30 cellular contexts compared by ENCODE assay signal in the genomic region with DNA sequence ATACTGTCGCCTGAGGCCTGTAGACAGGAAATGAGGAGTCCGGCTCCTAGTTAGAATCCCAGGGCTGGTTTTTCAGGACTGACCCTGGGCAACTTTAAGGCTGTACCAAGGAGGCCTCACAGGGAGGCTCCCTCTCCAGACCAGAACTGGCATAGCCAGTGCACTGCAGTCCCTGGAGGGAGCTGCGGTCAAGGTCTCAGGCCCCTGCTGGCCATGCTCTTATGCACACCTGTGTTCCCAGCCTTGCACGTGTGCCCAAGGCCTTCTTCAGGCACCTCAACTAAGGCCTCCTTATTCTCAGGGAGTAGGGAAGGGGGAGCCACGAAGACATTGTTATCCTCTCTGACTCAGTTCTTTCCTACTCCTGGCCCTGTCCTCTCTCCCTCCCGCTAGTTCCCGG. TPM values are rescaled to one million over a fixed set of nuclear protein-coding genes. Genes with fewer than 3 reads are reported as not detected.
DNase-seq lines count a peak whose midpoint lies in the region; ATAC-seq, FAIRE-seq and TF ChIP-seq lines count a peak whose summit lies in the region.
"Had no signal": no experiment of that assay in that cellular context is flagged by ENCODE, and none has a peak within 500 bp of the region (broad histone marks: within the 10 kb centered on the region; RNA-seq: fewer than 3 reads in every experiment).

No MANE protein-coding gene starts in this region.

- H3K4me3 Mint-ChIP-seq in progenitor cell of endocrine pancreas (ENCODE audit: low read depth): no peak overlapping the region
- H3K4me3 Mint-ChIP-seq: activated naive CD8-positive, alpha-beta T cell treated with anti-CD3 and anti-CD28 coated beads for 36 hours; CD8-positive, alpha-beta memory T cell; neural progenitor cell; stimulated activated effector memory CD8-positive, alpha-beta T cell treated with anti-CD3 and anti-CD28 coated beads, Interleukin-12 subunit alpha, Interleukin-12 subunit beta, amount 100 ng/mL, for 72 hours had no signal

- TF ChIP-seq POLR2A in K562 (conservative IDR thresholded peaks at IDR 0.05): no peak

- no peak overlapping the region for H3K4me2 ChIP-seq in DND-41 (ENCODE audit: insufficient read depth, low read length)
- no peak overlapping the region for H3K4me2 ChIP-seq in K562 (ENCODE audit: insufficient read depth, low read length)
- H3K4me2 ChIP-seq in SK-N-SH: no peak overlapping the region
- H3K4me2 ChIP-seq: neural progenitor cell had no signal

- H3K27me3 Mint-ChIP-seq in progenitor cell of endocrine pancreas: no peaks in the 10 kb centered on the region
- H3K27me3 Mint-ChIP-seq: activated naive CD8-positive, alpha-beta T cell treated with anti-CD3 and anti-CD28 coated beads for 36 hours; CD8-positive, alpha-beta memory T cell had no signal

- ATAC-seq in DND-41 (ENCODE audit: insufficient read depth, low read depth) (no peak), K562 (peak; percentile 62), HG03565 (IDR thresholded peaks at IDR 0.05; ENCODE audit: unreplicated experiment) (no peak)
- no peak for ATAC-seq in stimulated activated naive CD8-positive, alpha-beta T cell treated with anti-CD3 and anti-CD28 coated beads, Interleukin-15, Interleukin-2, amounts not matched to agents 100 U/mL and 50 U/mL, for 24 hours
- ATAC-seq: heart right ventricle; left ventricle myocardium superior; stimulated activated effector memory CD8-positive, alpha-beta T cell treated with anti-CD3 and anti-CD28 coated beads, Interleukin-12 subunit alpha, Interleukin-12 subunit beta, amount 100 ng/mL, for 72 hours had no signal

- POLR2A ChIA-PET in K562 (lab: Yijun Ruan, JAX): interaction anchor here (1.4 kb wide), 1 partner anchor 8 kb away, joined by 5 read pairs; no protein-coding TSS in a partner anchor
- POLR2A ChIA-PET in SK-N-SH (lab: Yijun Ruan, JAX): no interaction called here

- CTCF ChIA-PET in K562 (lab: Yijun Ruan, JAX; ENCODE audit: low intra/inter-chr PET ratio): no interaction called here
- CTCF ChIA-PET in SK-N-SH (lab: Yijun Ruan, JAX): interaction anchor here (0.6 kb wide), 1 partner anchor 23 kb away, joined by 3 read pairs; no protein-coding TSS in a partner anchor

- H3K79me2 ChIP-seq in DND-41 (ENCODE audit: insufficient read depth, low read length) (no peaks in the 10 kb centered on the region), K562 (ENCODE audit: control insufficient read depth, insufficient read depth, low read length) (no peaks in the 10 kb centered on the region), SK-N-SH (ENCODE audit: insufficient read depth) (no peaks in the 10 kb centered on the region)

- no peak for TF ChIP-seq RAD21 in K562 (CRISPR knock-in tag; conservative IDR thresholded peaks at IDR 0.05 in 1 of 2, IDR thresholded peaks at IDR 0.05 in 1 of 2)
- no peak for TF ChIP-seq RAD21 in SK-N-SH (IDR thresholded peaks at IDR 0.05; ENCODE audit: low read length)

- H3F3A ChIP-seq in SK-N-SH (replicated peaks; ENCODE audit: insufficient read depth): no peaks in the 10 kb centered on the region

- H3K9ac ChIP-seq in DND-41 (ENCODE audit: low read depth, low read length) (no peak overlapping the region), K562 (ENCODE audit: insufficient read depth in 1 of 2, low read depth in 2 of 2, low read length in 2 of 2) (no peak overlapping the region), SK-N-SH (no peak overlapping the region)
- H3K9ac ChIP-seq: neural progenitor cell had no signal

- no peaks in the 10 kb centered on the region for H3K9me1 ChIP-seq in K562 (ENCODE audit: control insufficient read depth, insufficient read depth, low read length)

- H3K36me3 ChIP-seq in DND-41 (ENCODE audit: insufficient read depth, low read length): no peaks in the 10 kb centered on the region
- no peaks in the 10 kb centered on the region for H3K36me3 ChIP-seq in KOPT-K1 (ENCODE audit: insufficient read depth, low read length)
- no peaks in the 10 kb centered on the region for H3K36me3 ChIP-seq in K562 (ENCODE audit: control insufficient read depth, insufficient read depth, low read length)
- H3K36me3 ChIP-seq in SK-N-SH (replicated peaks in 1 of 2; ENCODE audit: control insufficient read depth in 1 of 2, insufficient read depth in 2 of 2, low read length in 1 of 2): no peaks in the 10 kb centered on the region
- H3K36me3 ChIP-seq: neural progenitor cell, prostate gland, suprapubic skin, uterus had no signal

- H3K9me2 ChIP-seq in SK-N-SH: no peaks in the 10 kb centered on the region

- H3K4me3 ChIP-seq in DND-41 (ENCODE audit: low read depth in 1 of 2, low read length in 2 of 2): no peak overlapping the region
- no peak overlapping the region for H3K4me3 ChIP-seq in K562
- no peak overlapping the region for H3K4me3 ChIP-seq in SK-N-SH (ENCODE audit: low read depth in 2 of 2, low read length in 1 of 2)
- H3K4me3 ChIP-seq: heart right ventricle, neural progenitor cell, prostate gland, skin epidermis, suprapubic skin, uterus had no signal

- H3K4me1 ChIP-seq in DND-41 (ENCODE audit: insufficient read depth, low read length): peaks cover 86% of the 10 kb centered on the region
- peaks cover 14 to 48% of the 10 kb centered on the region in 2 experiments for H3K4me1 ChIP-seq in K562 (replicated peaks in 1 of 2; ENCODE audit: control insufficient read depth in 2 of 2, insufficient read depth in 2 of 2, low read length in 2 of 2)
- peaks cover 0 to 23% of the 10 kb centered on the region in 2 experiments; a peak in 2 of 4 replicates for H3K4me1 ChIP-seq in SK-N-SH (ENCODE audit: control insufficient read depth in 1 of 2, insufficient read depth in 2 of 2, low read depth in 1 of 2, low read length in 1 of 2)
- H3K4me1 ChIP-seq: neural progenitor cell, uterus had no signal

- H3K27ac Mint-ChIP-seq in progenitor cell of endocrine pancreas: no peak overlapping the region
- H3K27ac Mint-ChIP-seq: activated naive CD8-positive, alpha-beta T cell treated with anti-CD3 and anti-CD28 coated beads for 36 hours; activated T-helper 2 cell treated with anti-CD3 and anti-CD28 coated beads, Interferon-gamma antibody, Interleukin-2, Interleukin-4, amounts not matched to agents 10 μg/mL and 5 μg/mL and 100 μg/mL, durations not matched to agents 14 hours and 24 hours and 36 hours; CD8-positive, alpha-beta memory T cell; neural progenitor cell; stimulated activated effector memory CD8-positive, alpha-beta T cell treated with anti-CD3 and anti-CD28 coated beads, Interleukin-12 subunit alpha, Interleukin-12 subunit beta, amount 100 ng/mL, for 72 hours had no signal

- DNase-seq in DND-41 (no peak), K562 (ENCODE audit: extremely low read depth in 1 of 4, low spot score in 3 of 4) (no peak), progenitor cell of endocrine pancreas (ENCODE audit: low spot score, unreplicated experiment) (no peak), ACHN (no peak), SK-N-SH (no peak)
- no peak for DNase-seq in stimulated activated naive CD8-positive, alpha-beta T cell treated with anti-CD3 and anti-CD28 coated beads, Interleukin-15, Interleukin-2, amounts not matched to agents 100 U/mL and 50 U/mL, for 24 hours
- DNase-seq: activated CD4-positive, alpha-beta T cell treated with anti-CD3 and anti-CD28 coated beads for 4 hours; activated naive CD8-positive, alpha-beta T cell treated with anti-CD3 and anti-CD28 coated beads for 36 hours; CD8-positive, alpha-beta memory T cell; DMS79; effector CD4-positive, alpha-beta T cell; erythroblast; foreskin fibroblast; GOT3; heart right ventricle; left ventricle myocardium superior; NCI-H1436; NCI-H524 treated with DMSO at 0.1 percent for 48 hours; SHP77 treated with DMSO at 0.1 percent for 48 hours; stimulated activated CD4-positive, alpha-beta T cell treated with anti-CD3 and anti-CD28 coated beads, Interleukin-2, amount 100 ng/mL, for 24 hours; uterus had no signal

- H4K20me1 ChIP-seq in DND-41 (ENCODE audit: insufficient read depth, low read length): no peaks in the 10 kb centered on the region
- H4K20me1 ChIP-seq in K562 (replicated peaks; ENCODE audit: control insufficient read depth, insufficient read depth, low read length): no peaks in the 10 kb centered on the region
- H4K20me1 ChIP-seq in SK-N-SH (ENCODE audit: insufficient read depth): no peaks in the 10 kb centered on the region

- BruUV-seq in K562 (replicated peaks; lab: Mats Ljungman, UMichigan): no TSS peak

- H3K27ac ChIP-seq in DND-41 (ENCODE audit: low read length) (peak overlapping the region; percentile 87), KOPT-K1 (ENCODE audit: low read depth, low read length, poor library complexity, severe bottlenecking) (peak overlapping the region; percentile 77), K562 (ENCODE audit: extremely low read depth, low read depth, low read length) (no peak overlapping the region), SK-N-SH (ENCODE audit: low read depth in 2 of 2, low read length in 1 of 2) (no peak overlapping the region)
- H3K27ac ChIP-seq: neural progenitor cell, suprapubic skin, uterus had no signal

- peaks cover 10% of the 10 kb centered on the region for H3K4me1 Mint-ChIP-seq in progenitor cell of endocrine pancreas (ENCODE audit: low read depth)

- H3K27me3 ChIP-seq in DND-41 (ENCODE audit: insufficient read depth, low read length, poor library complexity) (no peaks in the 10 kb centered on the region), K562 (ENCODE audit: control insufficient read depth in 2 of 2, insufficient read depth in 2 of 2, low read length in 2 of 2) (no peaks in the 10 kb centered on the region), SK-N-SH (ENCODE audit: insufficient read depth) (no peaks in the 10 kb centered on the region)
- H3K27me3 ChIP-seq: heart right ventricle, neural progenitor cell, suprapubic skin, uterus had no signal

- in situ Hi-C loops in K562 (cut with MboI) (no loop called here), ACHN (cut with HindIII; ENCODE audit: low pct_ligation_motif_present, low pct_unique_long_range_greater_than_20kb, low sequenced_read_pairs) (no loop called here)

- H3K36me3 Mint-ChIP-seq in progenitor cell of endocrine pancreas (ENCODE audit: insufficient read depth): peaks cover 2% of the 10 kb centered on the region
- H3K36me3 Mint-ChIP-seq: neural progenitor cell; stimulated activated effector memory CD8-positive, alpha-beta T cell treated with anti-CD3 and anti-CD28 coated beads, Interleukin-12 subunit alpha, Interleukin-12 subunit beta, amount 100 ng/mL, for 72 hours had no signal

- H3K9me3 ChIP-seq in DND-41 (ENCODE audit: insufficient read depth, low read length, severe bottlenecking) (no peaks in the 10 kb centered on the region), KOPT-K1 (ENCODE audit: insufficient read depth, low read length, poor library complexity, severe bottlenecking) (no peaks in the 10 kb centered on the region), K562 (replicated peaks; ENCODE audit: control insufficient read depth, insufficient read depth, low read depth, low read length) (no peaks in the 10 kb centered on the region), SK-N-SH (no peaks in the 10 kb centered on the region)
- H3K9me3 ChIP-seq: heart right ventricle, prostate gland, suprapubic skin, uterus had no signal

- no peak overlapping the region for H2AFZ ChIP-seq in DND-41 (ENCODE audit: low read depth, low read length)
- no peak overlapping the region for H2AFZ ChIP-seq in K562 (ENCODE audit: low read depth, low read length)
- H2AFZ ChIP-seq in SK-N-SH (ENCODE audit: low read depth): no peak overlapping the region

- no peak for FAIRE-seq in K562 (lab: Jason Lieb, UNC)
- FAIRE-seq: TTC549 had no signal

- TF ChIP-seq CTCF in DND-41 (IDR thresholded peaks at IDR 0.05; ENCODE audit: borderline replicate concordance, extremely low read depth, low read length, poor library complexity, severe bottlenecking): no peak
- TF ChIP-seq CTCF in K562 (IDR thresholded peaks at IDR 0.05 in 2 of 3, conservative IDR thresholded peaks at IDR 0.05 in 1 of 3; ENCODE audit: insufficient read depth in 2 of 3, low read depth in 1 of 3, low read length in 3 of 3): peak; percentile 29 to 79 (median 41); a peak in 4 of 6 replicates
- TF ChIP-seq CTCF in progenitor cell of endocrine pancreas (IDR thresholded peaks at IDR 0.05; ENCODE audit: unreplicated experiment): peak; percentile 26
- no peak for TF ChIP-seq CTCF in SK-N-SH (IDR thresholded peaks at IDR 0.05)

- TF ChIP-seq EP300 in K562 (IDR thresholded peaks at IDR 0.05; ENCODE audit: low read length) (no peak), SK-N-SH (IDR thresholded peaks at IDR 0.05; ENCODE audit: borderline replicate concordance in 1 of 2, low read depth in 1 of 2, low read length in 1 of 2) (no peak)

- WGBS in K562 (ENCODE audit: insufficient coverage, low coverage, missing lambda C conversion rate): 75% methylated on average over 7 of the region's 7 CpGs
- 88% methylated on average over 5 of the region's 7 CpGs for WGBS in SK-N-SH (ENCODE audit: low lambda C conversion rate)

- no peaks in the 10 kb centered on the region for H3K9me3 Mint-ChIP-seq in progenitor cell of endocrine pancreas (ENCODE audit: low read depth)
- H3K9me3 Mint-ChIP-seq: activated T-helper 2 cell treated with anti-CD3 and anti-CD28 coated beads, Interferon-gamma antibody, Interleukin-2, Interleukin-4, amounts not matched to agents 10 μg/mL and 5 μg/mL and 100 μg/mL, durations not matched to agents 14 hours and 24 hours and 36 hours; CD8-positive, alpha-beta memory T cell; neural progenitor cell; stimulated activated effector memory CD8-positive, alpha-beta T cell treated with anti-CD3 and anti-CD28 coated beads, Interleukin-12 subunit alpha, Interleukin-12 subunit beta, amount 100 ng/mL, for 72 hours had no signal

- intact Hi-C loops in K562 (cut with micrococcal nuclease): no loop called here

RNA-seq across cellular contexts. Expression of gene IFNAR1, which starts 22.0 kb away (rescaled TPM):
- total RNA-seq in K562 (2011; cell fraction: chromatin; rRNA removed; ENCODE audit: low replicate concordance): 7.7 and 20.5 TPM in 2 replicates
- 8.7 and 11.3 TPM in 2 replicates for total RNA-seq in K562 (2011; cell fraction: nucleolus; rRNA removed)
- 13.3 and 24.0 TPM in 2 replicates for total RNA-seq in K562 (2011; cell fraction: nucleoplasm; rRNA removed)
- total RNA-seq in K562 (2014; rRNA removed) (8.6 TPM in 2 replicates), K562 (2014; rRNA removed; fragmentation: Illumina TruSeq; extraction: Trizol) (11.5 and 13.7 TPM in 2 replicates), K562 (2015; rRNA removed; fragmentation: Illumina TruSeq; extraction: Trizol) (10.2 and 12.7 TPM in 2 replicates), K562 (2021) (23.7 and 24.2 TPM in 2 replicates), progenitor cell of endocrine pancreas (18.3 and 19.6 TPM in 2 replicates)
- polyA plus RNA-seq in K562 (2011; rRNA removed) (10.4 and 10.8 TPM in 2 replicates), K562 (2014; fragmentation: Illumina TruSeq; extraction: Trizol) (17.2 and 20.9 TPM in 2 replicates), K562 (2014; fragmentation: Nextera tagmentation; extraction: Ambion mirVana) (10 to 100 TPM; 27.4 to 31.8 TPM), K562 (2014; rRNA removed) (11.0 and 14.8 TPM in 2 replicates), SK-N-SH (2012; rRNA removed) (7.9 and 12.2 TPM in 2 replicates)
- 5.4 and 10.1 TPM in 2 replicates for polyA plus RNA-seq in K562 (2011; cell fraction: cytosol; rRNA removed)
- 2.8 and 3.5 TPM in 2 replicates for polyA plus RNA-seq in K562 (2011; cell fraction: nucleus; rRNA removed)
- 20.0 and 32.3 TPM in 2 replicates for polyA plus RNA-seq in K562 (2012)
- 21.6 and 28.4 TPM in 2 replicates for polyA minus RNA-seq in K562 (2011; rRNA and poly(A)+ RNA removed)
- 10.5 and 11.9 TPM in 2 replicates for polyA minus RNA-seq in K562 (2011; cell fraction: cytosol; rRNA and poly(A)+ RNA removed)
- polyA minus RNA-seq in K562 (2011; cell fraction: nucleus; rRNA and poly(A)+ RNA removed): 6.2 and 12.8 TPM in 2 replicates
- 14.6 and 17.7 TPM in 2 replicates for polyA plus RNA-seq in SK-N-SH (2012; cell fraction: cytosol; rRNA removed)
- 2.5 and 5.2 TPM in 2 replicates for polyA plus RNA-seq in SK-N-SH (2012; cell fraction: nucleus; rRNA removed)

RNA-seq across cellular contexts. Expression of gene IL10RB, which starts 36.6 kb away (rescaled TPM):
- total RNA-seq in K562 (2011; cell fraction: chromatin; rRNA removed; ENCODE audit: low replicate concordance): 29.7 and 42.2 TPM in 2 replicates
- total RNA-seq in K562 (2011; cell fraction: nucleolus; rRNA removed): 53.8 and 58.4 TPM in 2 replicates
- total RNA-seq in K562 (2011; cell fraction: nucleoplasm; rRNA removed): 50.7 and 54.7 TPM in 2 replicates
- total RNA-seq in K562 (2014; rRNA removed): 25.3 and 31.2 TPM in 2 replicates
- 21.3 and 23.0 TPM in 2 replicates for total RNA-seq in K562 (2014; rRNA removed; fragmentation: Illumina TruSeq; extraction: Trizol)
- total RNA-seq in K562 (2015; rRNA removed; fragmentation: Illumina TruSeq; extraction: Trizol): 25.1 and 25.3 TPM in 2 replicates
- total RNA-seq in K562 (2021): 17.5 TPM in 2 replicates
- polyA plus RNA-seq in K562 (2011; rRNA removed): 29.9 and 33.1 TPM in 2 replicates
- 26.0 and 37.2 TPM in 2 replicates for polyA plus RNA-seq in K562 (2011; cell fraction: cytosol; rRNA removed)
- 11.5 and 12.0 TPM in 2 replicates for polyA plus RNA-seq in K562 (2011; cell fraction: nucleus; rRNA removed)
- polyA plus RNA-seq in K562 (2012): 26.1 and 35.7 TPM in 2 replicates
- polyA plus RNA-seq in K562 (2014; fragmentation: Illumina TruSeq; extraction: Trizol): 29.6 and 33.8 TPM in 2 replicates
- polyA plus RNA-seq in K562 (2014; fragmentation: Nextera tagmentation; extraction: Ambion mirVana): 10 to 100 TPM; 10.9 to 14.7 TPM
- polyA plus RNA-seq in K562 (2014; rRNA removed): 19.3 and 22.1 TPM in 2 replicates
- polyA minus RNA-seq in K562 (2011; rRNA and poly(A)+ RNA removed): 36.6 and 39.8 TPM in 2 replicates
- polyA minus RNA-seq in K562 (2011; cell fraction: cytosol; rRNA and poly(A)+ RNA removed): 17.2 and 27.0 TPM in 2 replicates
- 8.1 and 12.9 TPM in 2 replicates for polyA minus RNA-seq in K562 (2011; cell fraction: nucleus; rRNA and poly(A)+ RNA removed)
- total RNA-seq in progenitor cell of endocrine pancreas: 7.7 and 8.7 TPM in 2 replicates
- polyA plus RNA-seq in SK-N-SH (2012; rRNA removed): 19.8 and 20.1 TPM in 2 replicates
- 21.6 and 22.8 TPM in 2 replicates for polyA plus RNA-seq in SK-N-SH (2012; cell fraction: cytosol; rRNA removed)
- 7.4 and 11.5 TPM in 2 replicates for polyA plus RNA-seq in SK-N-SH (2012; cell fraction: nucleus; rRNA removed)

Comparison
In these comparisons a context has a peak if more than half of its experiments do, and no peak if none do; other contexts are left out.
1. H3K27ac ChIP-seq: peak in DND-41 (single experiment) and KOPT-K1 (single experiment); none in K562 (single experiment) and SK-N-SH (0 of 2).
2. CTCF ChIP-seq: peak in K562 (3 of 3) and progenitor cell of endocrine pancreas (single experiment); none in DND-41 (single experiment) and SK-N-SH (single experiment).